In genomic region chr7:44796034-44796503, GRCh38 we compare ENCODE assay signal across 8 cellular contexts. TPM values are rescaled to one million over a fixed set of nuclear protein-coding genes. Genes with fewer than 3 reads are reported as not detected.
DNase-seq lines count a peak whose midpoint lies in the region; ATAC-seq and TF ChIP-seq lines count a peak whose summit lies in the region.

No MANE protein-coding gene starts in this region.

- H3K27ac ChIP-seq in Peyer's patch (peak overlapping the region; percentile 95 to 100 (median 99)), lower lobe of right lung (peak overlapping the region; percentile 99), upper lobe of left lung (peak overlapping the region; percentile 97 to 100 (median 100))

- peak; percentile 28 for ATAC-seq in GM19328 (IDR thresholded peaks at IDR 0.05; ENCODE audit: unreplicated experiment)
- ATAC-seq in HG03565 (IDR thresholded peaks at IDR 0.05; ENCODE audit: unreplicated experiment): peak; percentile 18
- peak; percentile 26 to 33 for ATAC-seq in lower lobe of right lung
- ATAC-seq in upper lobe of left lung (ENCODE audit: low FRiP score in 2 of 2): peak; percentile 31 to 46
- no peak for ATAC-seq in HG02588 (IDR thresholded peaks at IDR 0.05; ENCODE audit: unreplicated experiment)

- TF ChIP-seq EP300 in upper lobe of left lung (IDR thresholded peaks at IDR 0.05): no peak

- peak; percentile 96 for DNase-seq in COLO668 (lab: John Stamatoyannopoulos, UW; ENCODE audit: unreplicated experiment)
- peak in 1 of 3 donors; percentile 41 for DNase-seq in Peyer's patch
- DNase-seq in dermis blood vessel endothelial cell: peak; percentile 58
- DNase-seq in lower lobe of right lung: no peak
- no peak for DNase-seq in upper lobe of left lung

- TF ChIP-seq CTCF in Peyer's patch (IDR thresholded peaks at IDR 0.05) (no peak), lower lobe of right lung (IDR thresholded peaks at IDR 0.05) (no peak), upper lobe of left lung (IDR thresholded peaks at IDR 0.05) (no peak)

- TF ChIP-seq POLR2A in Peyer's patch (IDR thresholded peaks at IDR 0.05): no peak
- TF ChIP-seq POLR2A in upper lobe of left lung (IDR thresholded peaks at IDR 0.05): no peak

- intact Hi-C loops in lower lobe of right lung (cut with DNase I): no loop called here

- H3K36me3 ChIP-seq in Peyer's patch: peaks cover 0 to 23% (median 0%) of the 10 kb centered on the region in 3 donors
- peaks cover 27% of the 10 kb centered on the region for H3K36me3 ChIP-seq in lower lobe of right lung
- peaks cover 11 to 22% (median 16%) of the 10 kb centered on the region in 4 donors for H3K36me3 ChIP-seq in upper lobe of left lung

- WGBS in upper lobe of left lung, 2 donors: 0% methylated on average over 7 to 15 of the region's 59 CpGs

- H3K9me3 ChIP-seq in Peyer's patch: no peaks in the 10 kb centered on the region
- no peaks in the 10 kb centered on the region for H3K9me3 ChIP-seq in lower lobe of right lung
- no peaks in the 10 kb centered on the region for H3K9me3 ChIP-seq in upper lobe of left lung

- peaks cover 0 to 15% (median 8%) of the 10 kb centered on the region in 4 donors for H3K4me1 ChIP-seq in Peyer's patch
- H3K4me1 ChIP-seq in lower lobe of right lung: peaks cover 35% of the 10 kb centered on the region
- H3K4me1 ChIP-seq in upper lobe of left lung: peaks cover 23 to 37% (median 28%) of the 10 kb centered on the region in 4 donors

- no peaks in the 10 kb centered on the region for H3K27me3 ChIP-seq in Peyer's patch
- no peaks in the 10 kb centered on the region for H3K27me3 ChIP-seq in lower lobe of right lung (ENCODE audit: low read depth)
- H3K27me3 ChIP-seq in upper lobe of left lung: no peaks in the 10 kb centered on the region

- H3K4me3 ChIP-seq in Peyer's patch: peak overlapping the region; percentile 64 to 91 (median 88)
- peak overlapping the region; percentile 87 for H3K4me3 ChIP-seq in lower lobe of right lung
- peak overlapping the region; percentile 74 to 80 (median 76) for H3K4me3 ChIP-seq in upper lobe of left lung

RNA-seq across cellular contexts. Expression of gene PPIA, which starts 0.4 kb away (rescaled TPM):
- total RNA-seq in Peyer's patch: 1,000 to 10,000 TPM in 1 of 4 donors, 100 to 1,000 TPM in 3; 565 to 1,018 (median 894) TPM
- total RNA-seq in dermis blood vessel endothelial cell: 3,103 and 4,000 TPM in 2 replicates
- 964 TPM for total RNA-seq in lower lobe of right lung
- total RNA-seq in upper lobe of left lung: 1,000 to 10,000 TPM in 5 of 6 donors, 100 to 1,000 TPM in 1; 351 to 1,606 (median 1,253) TPM

RNA-seq across cellular contexts. Expression of gene ZMIZ2, which starts 47.4 kb away (rescaled TPM):
- total RNA-seq in Peyer's patch (100 to 1,000 TPM in 2 of 4 donors, 10 to 100 TPM in 2; 34.9 to 150 (median 93.3) TPM), dermis blood vessel endothelial cell (10.5 and 10.6 TPM in 2 replicates), lower lobe of right lung (97.9 TPM), upper lobe of left lung (100 to 1,000 TPM in 2 of 6 donors, 10 to 100 TPM in 4; 27.0 to 161 (median 85.7) TPM)

RNA-seq across cellular contexts. Expression of gene H2AZ2, which starts 51.8 kb away (rescaled TPM):
- 10 to 100 TPM; 67.7 to 83.2 (median 74.3) TPM for total RNA-seq in Peyer's patch
- total RNA-seq in dermis blood vessel endothelial cell: 158 and 274 TPM in 2 replicates
- 139 TPM for total RNA-seq in lower lobe of right lung
- total RNA-seq in upper lobe of left lung: 100 to 1,000 TPM in 4 of 6 donors, 10 to 100 TPM in 2; 46.1 to 151 (median 133) TPM

Comparison
In these comparisons a context has a peak if more than half of its experiments do, and no peak if none do; other contexts are left out.
1. DNase-seq: peak in COLO668 (single experiment) and dermis blood vessel endothelial cell (single experiment); none in lower lobe of right lung (single experiment) and upper lobe of left lung (0 of 2).
2. Peak in every context shown above with its lines, with median percentiles within 50 percentile points of each other: H3K27ac ChIP-seq and H3K4me3 ChIP-seq.